Comparison of ENCODE assay signal across 22 cellular contexts in the genomic region with DNA sequence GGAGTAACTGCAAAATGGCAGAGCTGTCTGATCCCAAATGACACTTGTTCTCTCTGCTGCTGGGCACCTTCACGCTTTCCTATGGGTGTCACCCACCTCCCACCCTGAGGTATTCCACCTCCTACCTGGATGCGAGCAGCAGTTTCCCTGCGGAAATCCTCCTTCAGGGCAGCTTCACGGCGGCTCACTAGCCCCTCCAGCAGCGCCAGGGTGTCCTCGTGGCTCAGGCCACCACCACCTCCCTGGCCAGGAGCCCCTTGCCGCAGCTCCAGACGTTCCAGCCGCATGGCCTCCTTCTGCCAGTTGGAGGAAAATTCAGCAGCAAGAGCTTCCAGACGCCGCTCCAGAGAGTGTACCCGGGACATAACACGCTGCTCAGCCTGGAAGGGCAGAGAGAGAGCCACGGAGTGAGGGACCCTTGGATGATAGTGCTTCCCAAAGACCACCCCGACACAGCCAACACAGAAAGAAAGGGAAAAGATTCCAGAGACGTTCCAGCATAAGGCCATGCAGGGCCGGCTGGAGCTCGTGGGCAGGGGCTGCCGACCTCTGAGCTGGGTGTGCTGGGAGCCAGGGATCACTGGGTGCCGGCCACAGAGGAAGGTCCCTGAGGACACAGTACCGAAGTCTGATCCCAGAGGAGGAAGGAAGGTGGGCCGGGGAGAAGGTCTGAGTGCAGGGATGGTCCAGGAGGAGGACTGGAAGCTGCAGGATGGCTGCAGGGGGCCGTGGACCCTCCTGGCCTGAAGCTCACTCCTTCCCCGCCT. TPM values are rescaled to one million over a fixed set of nuclear protein-coding genes. Genes with fewer than 3 reads are reported as not detected.
A peak's percentile ranks its signal among the peaks of the same experiment; 100 is the strongest.
DNase-seq lines count a peak whose midpoint lies in the region; ATAC-seq and TF ChIP-seq lines count a peak whose summit lies in the region.
"Had no signal": no experiment of that assay in that cellular context is flagged by ENCODE, and none has a peak within 500 bp of the region (broad histone marks: within the 10 kb centered on the region; RNA-seq: fewer than 3 reads in every experiment).

No MANE protein-coding gene starts in this region.

- H3K36me3 Mint-ChIP-seq in activated naive CD4-positive, alpha-beta T cell treated with anti-CD3 and anti-CD28 coated beads, Interleukin-2, amount 50 U/mL, for 24 hours: peaks cover 4% of the 10 kb centered on the region
- H3K36me3 Mint-ChIP-seq in activated naive CD4-positive, alpha-beta T cell treated with anti-CD3 and anti-CD28 coated beads for 36 hours (ENCODE audit: low read depth): peaks cover 50% of the 10 kb centered on the region
- H3K36me3 Mint-ChIP-seq in stimulated activated naive B cell treated with anti-CD40 and anti-IgM and Interleukin-4, amounts not matched to agents 10 μg/mL and 1 μg/mL and 100 μg/mL, for 72 hours: peaks cover 43 to 52% of the 10 kb centered on the region in 2 donors

- H3K27ac ChIP-seq in cingulate gyrus (ENCODE audit: low read depth, low read length): peak overlapping the region; percentile 94
- H3K27ac ChIP-seq: A549, esophagus muscularis mucosa, transverse colon had no signal

- ATAC-seq in stimulated activated naive B cell treated with anti-CD40 and anti-IgM and Interleukin-4, amounts not matched to agents 10 μg/mL and 1 μg/mL and 100 μg/mL, for 72 hours (replicated peaks): no peak
- ATAC-seq in GM19463 (IDR thresholded peaks at IDR 0.05; ENCODE audit: unreplicated experiment) (no peak), HG03095 (IDR thresholded peaks at IDR 0.05; ENCODE audit: unreplicated experiment) (no peak)
- ATAC-seq: A549; gastrocnemius medialis; stimulated activated naive CD8-positive, alpha-beta T cell treated with anti-CD3 and anti-CD28 coated beads, Interleukin-15, Interleukin-2, amounts not matched to agents 100 U/mL and 50 U/mL, for 24 hours had no signal

- no peaks in the 10 kb centered on the region for H3K9me3 Mint-ChIP-seq in activated naive CD4-positive, alpha-beta T cell treated with anti-CD3 and anti-CD28 coated beads, Interleukin-2, amount 50 U/mL, for 24 hours
- no peaks in the 10 kb centered on the region for H3K9me3 Mint-ChIP-seq in activated naive CD4-positive, alpha-beta T cell treated with anti-CD3 and anti-CD28 coated beads for 36 hours
- no peaks in the 10 kb centered on the region for H3K9me3 Mint-ChIP-seq in stimulated activated naive B cell treated with anti-CD40 and anti-IgM and Interleukin-4, amounts not matched to agents 10 μg/mL and 1 μg/mL and 100 μg/mL, for 72 hours
- H3K9me3 Mint-ChIP-seq: activated CD4-positive, alpha-beta memory T cell treated with anti-CD3 and anti-CD28 coated beads, Interleukin-2, amount 10 ng/mL, durations not matched to agents 7 days and 5 days; T-helper 2 cell treated with Interferon-gamma antibody and Interleukin-4, amounts not matched to agents 5 μg/mL and 100 μg/mL, for 36 hours had no signal

- DNase-seq in activated naive CD4-positive, alpha-beta T cell treated with anti-CD3 and anti-CD28 coated beads for 36 hours: no peak
- no peak for DNase-seq in stimulated activated naive B cell treated with anti-CD40 and anti-IgM and Interleukin-4, amounts not matched to agents 10 μg/mL and 1 μg/mL and 100 μg/mL, for 72 hours
- DNase-seq in NCI-H1105 treated with DMSO at 0.1 percent for 48 hours (lab: John Stamatoyannopoulos, UW): no peak
- DNase-seq: activated CD4-positive, alpha-beta memory T cell treated with anti-CD3 and anti-CD28 coated beads, Interleukin-2, amount 10 ng/mL, durations not matched to agents 7 days and 5 days; activated naive CD4-positive, alpha-beta T cell treated with Interleukin-2 at 50 U/mL for 16 hours; EL; gastrocnemius medialis; IMR-90; NCI-H1417; NCI-H510A treated with DMSO at 0.1 percent for 48 hours; NK-92 treated with Interleukin-12 subunit alpha and Interleukin-12 subunit beta, amount 100 ng/mL, for 24 hours; nucleus accumbens; stimulated activated naive CD8-positive, alpha-beta T cell treated with anti-CD3 and anti-CD28 coated beads, Interleukin-15, Interleukin-2, amounts not matched to agents 100 U/mL and 50 U/mL, for 24 hours; transverse colon had no signal

- H3K27ac Mint-ChIP-seq in activated naive CD4-positive, alpha-beta T cell treated with anti-CD3 and anti-CD28 coated beads, Interleukin-2, amount 50 U/mL, for 24 hours: peak overlapping the region; percentile 65
- H3K27ac Mint-ChIP-seq in activated naive CD4-positive, alpha-beta T cell treated with anti-CD3 and anti-CD28 coated beads for 36 hours: no peak overlapping the region
- H3K27ac Mint-ChIP-seq in stimulated activated naive B cell treated with anti-CD40 and anti-IgM and Interleukin-4, amounts not matched to agents 10 μg/mL and 1 μg/mL and 100 μg/mL, for 72 hours: peak overlapping the region; percentile 91
- H3K27ac Mint-ChIP-seq: T-helper 2 cell treated with Interferon-gamma antibody and Interleukin-4, amounts not matched to agents 5 μg/mL and 100 μg/mL, for 36 hours had no signal

- H3K4me3 Mint-ChIP-seq in activated naive CD4-positive, alpha-beta T cell treated with anti-CD3 and anti-CD28 coated beads, Interleukin-2, amount 50 U/mL, for 24 hours: no peak overlapping the region
- no peak overlapping the region for H3K4me3 Mint-ChIP-seq in activated naive CD4-positive, alpha-beta T cell treated with anti-CD3 and anti-CD28 coated beads for 36 hours
- no peak overlapping the region for H3K4me3 Mint-ChIP-seq in stimulated activated naive B cell treated with anti-CD40 and anti-IgM and Interleukin-4, amounts not matched to agents 10 μg/mL and 1 μg/mL and 100 μg/mL, for 72 hours
- H3K4me3 Mint-ChIP-seq: activated CD4-positive, alpha-beta memory T cell treated with anti-CD3 and anti-CD28 coated beads, Interleukin-2, amount 10 ng/mL, durations not matched to agents 7 days and 5 days; T-helper 2 cell treated with Interferon-gamma antibody and Interleukin-4, amounts not matched to agents 5 μg/mL and 100 μg/mL, for 36 hours had no signal

- no peaks in the 10 kb centered on the region for H3K27me3 Mint-ChIP-seq in activated naive CD4-positive, alpha-beta T cell treated with anti-CD3 and anti-CD28 coated beads, Interleukin-2, amount 50 U/mL, for 24 hours
- H3K27me3 Mint-ChIP-seq in activated naive CD4-positive, alpha-beta T cell treated with anti-CD3 and anti-CD28 coated beads for 36 hours (ENCODE audit: low read depth): no peaks in the 10 kb centered on the region
- H3K27me3 Mint-ChIP-seq in stimulated activated naive B cell treated with anti-CD40 and anti-IgM and Interleukin-4, amounts not matched to agents 10 μg/mL and 1 μg/mL and 100 μg/mL, for 72 hours: no peaks in the 10 kb centered on the region
- H3K27me3 Mint-ChIP-seq: activated CD4-positive, alpha-beta memory T cell treated with anti-CD3 and anti-CD28 coated beads, Interleukin-2, amount 10 ng/mL, durations not matched to agents 7 days and 5 days had no signal

- intact Hi-C loops in activated naive CD4-positive, alpha-beta T cell treated with anti-CD3 and anti-CD28 coated beads for 36 hours (cut with micrococcal nuclease): no loop called here

- TF ChIP-seq POLR2A in GM19193 (IDR thresholded peaks at IDR 0.05; ENCODE audit: extremely low read depth, insufficient read depth, insufficient read length): peak; percentile 21

- CTCF ChIA-PET in activated naive CD4-positive, alpha-beta T cell treated with anti-CD3 and anti-CD28 coated beads for 36 hours (lab: Charles Lee): interaction anchor here (0.8 to 1.5 kb wide), 3 partner anchors 8 to 27 kb away, joined by 4 to 5 read pairs (median 4); no protein-coding TSS in a partner anchor

- peaks cover 29% of the 10 kb centered on the region for H3K4me1 Mint-ChIP-seq in activated naive CD4-positive, alpha-beta T cell treated with anti-CD3 and anti-CD28 coated beads, Interleukin-2, amount 50 U/mL, for 24 hours
- peaks cover 16% of the 10 kb centered on the region for H3K4me1 Mint-ChIP-seq in activated naive CD4-positive, alpha-beta T cell treated with anti-CD3 and anti-CD28 coated beads for 36 hours (ENCODE audit: low read depth)
- H3K4me1 Mint-ChIP-seq in stimulated activated naive B cell treated with anti-CD40 and anti-IgM and Interleukin-4, amounts not matched to agents 10 μg/mL and 1 μg/mL and 100 μg/mL, for 72 hours: peaks cover 3 to 12% of the 10 kb centered on the region in 2 donors

RNA-seq across cellular contexts. Expression of a gene that starts 13.4 kb away (rescaled TPM):
- total RNA-seq in activated naive CD4-positive, alpha-beta T cell treated with anti-CD3 and anti-CD28 coated beads for 36 hours: 100 to 1,000 TPM; 120 to 121 TPM

RNA-seq across cellular contexts. Expression of a gene that starts 36.6 kb away (rescaled TPM):
- total RNA-seq in activated naive CD4-positive, alpha-beta T cell treated with anti-CD3 and anti-CD28 coated beads for 36 hours: 100 to 1,000 TPM in 1 of 2 experiments, 10 to 100 TPM in 1; 98.9 to 107 TPM

RNA-seq across cellular contexts. Expression of a gene that starts 41.6 kb away (rescaled TPM):
- total RNA-seq in activated naive CD4-positive, alpha-beta T cell treated with anti-CD3 and anti-CD28 coated beads for 36 hours: 10 to 100 TPM; 48.9 to 54.3 TPM

RNA-seq across cellular contexts. Expression of a gene that starts 51.6 kb away (rescaled TPM):
- total RNA-seq in activated naive CD4-positive, alpha-beta T cell treated with anti-CD3 and anti-CD28 coated beads for 36 hours: 1 to 10 TPM; 5.9 to 8.0 TPM
